ENCODE assay signal across 13 cellular contexts in the genomic region with DNA sequence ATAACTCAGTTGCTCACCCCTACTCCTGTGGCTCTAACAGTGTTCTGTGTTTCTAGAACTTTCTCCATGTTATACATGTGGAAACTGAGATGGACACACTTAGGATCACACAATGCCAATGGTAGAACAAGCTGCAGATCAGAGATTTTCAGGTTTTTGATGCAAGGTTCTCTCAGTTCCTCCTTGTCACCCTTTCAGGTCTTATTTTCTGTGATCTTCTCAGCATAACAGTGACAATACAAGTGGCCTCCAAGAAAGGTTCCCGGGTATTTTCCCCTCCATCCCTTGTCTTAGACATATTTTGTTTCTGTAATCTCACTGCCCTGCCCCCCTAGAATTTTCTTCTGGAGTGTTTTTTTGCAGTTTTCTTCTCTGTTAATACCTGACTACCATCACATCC.
DNase-seq lines count a peak whose midpoint lies in the region; ATAC-seq lines count a peak whose summit lies in the region.
"Had no signal": no experiment of that assay in that cellular context is flagged by ENCODE, and none has a peak within 500 bp of the region (broad histone marks: within the 10 kb centered on the region; RNA-seq: fewer than 3 reads in every experiment).

No MANE protein-coding gene starts in this region.

- DNase-seq in RPMI8226 = peak; percentile 28
- DNase-seq in AG08396 (ENCODE audit: low spot score) = no peak
- DNase-seq in NCI-H510A treated with DMSO at 0.1 percent for 48 hours (lab: John Stamatoyannopoulos, UW) = no peak
- no peak for DNase-seq in NCI-H748 (lab: John Stamatoyannopoulos, UW; ENCODE audit: unreplicated experiment)
- DNase-seq: activated CD4-positive, alpha-beta T cell treated with anti-CD3 and anti-CD28 coated beads, Interleukin-2, amount 50 U/mL, for 48 hours; activated naive CD4-positive, alpha-beta T cell treated with anti-CD3 and anti-CD28 coated beads, Interleukin-2, amount 10 ng/mL, durations not matched to agents 7 days and 5 days; BE2C; colonic mucosa; NCI-H446 had no signal

- ATAC-seq in GM18498 (IDR thresholded peaks at IDR 0.05; ENCODE audit: unreplicated experiment) (peak; percentile 54), GM21360 (IDR thresholded peaks at IDR 0.05; ENCODE audit: unreplicated experiment) (peak; percentile 40), HG03025 (IDR thresholded peaks at IDR 0.05; ENCODE audit: low FRiP score, unreplicated experiment) (peak; percentile 44)
- ATAC-seq in activated CD4-positive, CD25-positive, alpha-beta regulatory T cell treated with anti-CD3 and anti-CD28 coated beads, Interleukin-2, amount 50 U/mL, for 24 hours = no peak

Comparison
In these comparisons a context has a peak if more than half of its experiments do, and no peak if none do; other contexts are left out.
1. ATAC-seq: peak in GM18498 (single experiment), GM21360 (single experiment) and HG03025 (single experiment); none in activated CD4-positive, CD25-positive, alpha-beta regulatory T cell treated with anti-CD3 and anti-CD28 coated beads, Interleukin-2, amount 50 U/mL, for 24 hours (0 of 2).